ENCODE assay signal across 7 cellular contexts in the genomic region with DNA sequence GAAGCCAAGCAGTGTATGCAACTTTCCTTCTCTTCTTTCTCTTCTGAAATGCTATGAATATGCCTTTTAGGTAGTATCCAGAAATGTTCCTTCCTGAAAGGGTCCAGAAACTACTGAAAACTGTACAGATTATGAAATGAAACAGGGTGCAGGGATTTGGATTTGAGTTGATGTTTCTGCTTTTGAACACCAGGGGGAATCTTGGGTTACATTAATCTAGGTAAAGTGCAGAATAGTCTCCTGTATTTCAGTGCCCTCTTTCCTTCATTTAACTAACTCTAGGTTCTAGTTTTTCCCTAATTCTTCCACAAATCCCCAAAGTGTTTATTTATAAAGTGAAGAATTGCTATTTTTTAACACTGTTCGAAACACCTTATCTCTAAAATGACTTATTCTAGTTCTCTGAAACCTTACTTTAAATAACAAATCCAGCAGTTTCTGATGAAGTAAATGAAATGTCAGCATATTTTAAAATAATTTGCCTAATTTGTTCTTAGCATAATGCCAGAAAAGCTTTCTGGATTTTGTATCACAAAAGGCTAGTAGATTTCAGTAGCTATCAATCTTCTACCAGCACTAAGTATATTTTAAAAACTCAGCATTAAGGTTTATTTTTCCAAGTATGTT.
DNase-seq lines count a peak whose midpoint lies in the region; ATAC-seq and TF ChIP-seq lines count a peak whose summit lies in the region.

No MANE protein-coding gene starts in this region.

- no peak overlapping the region for H3K27ac ChIP-seq in HL-60 (replicated peaks)
- H3K27ac ChIP-seq in right lobe of liver = no peak overlapping the region

- peaks cover 0 to 16% (median under 1%) of the 10 kb centered on the region in 4 donors for H3K36me3 ChIP-seq in right lobe of liver

- DNase-seq in HL-60 (ENCODE audit: low read depth in 1 of 2, low spot score in 1 of 2) = no peak
- no peak for DNase-seq in right lobe of liver
- no peak for DNase-seq in activated CD8-positive, alpha-beta memory T cell treated with anti-CD3 and anti-CD28 coated beads, Interleukin-2, amount 50 U/mL, for 48 hours
- DNase-seq in NCI-H2029 (lab: John Stamatoyannopoulos, UW) = no peak
- no peak for DNase-seq in left colon

- H3K4me3 ChIP-seq in HL-60 (replicated peaks; ENCODE audit: insufficient read depth, low read length) (no peak overlapping the region), WI38 (ENCODE audit: low read depth, low read length) (no peak overlapping the region), right lobe of liver (no peak overlapping the region)

- no peak for TF ChIP-seq POLR2A in right lobe of liver (IDR thresholded peaks at IDR 0.05)

- H3K27me3 ChIP-seq in HL-60 (ENCODE audit: insufficient read depth, poor library complexity, severe bottlenecking) (no peaks in the 10 kb centered on the region), right lobe of liver (no peaks in the 10 kb centered on the region)

- H3K9me3 ChIP-seq in right lobe of liver = no peaks in the 10 kb centered on the region

- TF ChIP-seq CTCF in HL-60 (IDR thresholded peaks at IDR 0.05; ENCODE audit: insufficient read depth, low read length) = peak; percentile 23
- TF ChIP-seq CTCF in WI38 (IDR thresholded peaks at IDR 0.05; ENCODE audit: low read depth, low read length) = peak; percentile 53; the same call in 1 of the 2 replicates
- TF ChIP-seq CTCF in right lobe of liver (IDR thresholded peaks at IDR 0.05) = peak; percentile 31 to 49 (median 44)

- WGBS in right lobe of liver (ENCODE audit: insufficient coverage, low coverage, low lambda C conversion rate, missing lambda C conversion rate) = 64% methylated on average over 1 of the region's 1 CpG

- H3K4me1 ChIP-seq in right lobe of liver = no peaks in the 10 kb centered on the region

- ATAC-seq in GM18511 (IDR thresholded peaks at IDR 0.05; ENCODE audit: unreplicated experiment) (peak; percentile 68), right lobe of liver (peak; percentile 50 to 65 (median 64)), left colon (no peak)

- intact Hi-C loops in right lobe of liver (cut with DNase I) (no loop called here), left colon (cut with DNase I, micrococcal nuclease) (no loop called here)
